ENCODE assay signal across 1 cellular context in genomic region chr11:77096591-77097019, GRCh38.
TF ChIP-seq lines count a peak whose summit lies in the region.

No MANE protein-coding gene starts in this region.

TF ChIP-seq in liver, 16 proteins besides CTCF, POLR2A, EP300 and RAD21 (continued from another document):
- TF ChIP-seq REST (IDR thresholded peaks at IDR 0.05) (no peak), HNF4A (conservative IDR thresholded peaks at IDR 0.05) (peak in 1 of 2 donors; percentile 35), HNF4G (IDR thresholded peaks at IDR 0.05) (no peak), YY1 (IDR thresholded peaks at IDR 0.05) (no peak), NR2F2 (IDR thresholded peaks at IDR 0.05) (no peak), JUND (IDR thresholded peaks at IDR 0.05) (no peak)
